Comparison of ENCODE assay signal across 22 cellular contexts in the genomic region with DNA sequence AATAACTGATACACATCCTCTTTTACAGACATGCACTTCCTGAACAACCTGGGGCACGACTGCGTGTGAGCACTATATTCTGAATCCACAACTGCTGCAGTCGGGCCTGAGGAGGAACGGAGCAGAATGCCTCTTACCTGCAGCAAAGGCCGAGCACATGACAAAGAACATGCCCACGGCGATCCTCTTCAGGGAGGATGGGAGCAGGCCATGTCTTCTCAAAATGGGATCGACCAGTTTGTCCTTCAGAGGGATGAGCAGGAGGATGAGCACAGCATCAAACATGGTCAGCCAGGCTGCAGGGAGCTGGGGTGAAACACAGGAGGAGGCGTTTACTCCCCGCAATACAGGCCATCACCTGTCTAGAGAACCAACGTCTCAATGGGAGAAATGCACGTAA. TPM values are rescaled to one million over a fixed set of nuclear protein-coding genes. Genes with fewer than 3 reads are reported as not detected.
A peak's percentile ranks its signal among the peaks of the same experiment; 100 is the strongest.
DNase-seq lines count a peak whose midpoint lies in the region; ATAC-seq and TF ChIP-seq lines count a peak whose summit lies in the region.
"Had no signal": no experiment of that assay in that cellular context is flagged by ENCODE, and none has a peak within 500 bp of the region (broad histone marks: within the 10 kb centered on the region; RNA-seq: fewer than 3 reads in every experiment).

No MANE protein-coding gene starts in this region.

- 84 to 87% (median 87%) methylated on average over 12 of the region's 12 CpGs for WGBS in psoas muscle, 3 donors

- H3K27ac ChIP-seq in right atrium auricular region (peak overlapping the region; percentile 28 to 91), psoas muscle (peak overlapping the region; percentile 95)
- H3K27ac ChIP-seq: Peyer's patch had no signal

- H3K36me3 Mint-ChIP-seq in effector memory CD8-positive, alpha-beta T cell (ENCODE audit: insufficient read depth) = peaks cover 77% of the 10 kb centered on the region

- H3K27ac Mint-ChIP-seq in effector memory CD8-positive, alpha-beta T cell = peak overlapping the region; percentile 74 to 96

- H3K27me3 Mint-ChIP-seq in effector memory CD8-positive, alpha-beta T cell = no peaks in the 10 kb centered on the region
- H3K27me3 Mint-ChIP-seq: CD4-positive, alpha-beta T cell had no signal

- no peak for ATAC-seq in Right ventricle myocardium inferior
- ATAC-seq in effector memory CD8-positive, alpha-beta T cell (replicated peaks) = no peak
- ATAC-seq in psoas muscle = no peak
- no peak for ATAC-seq in HG02870 (IDR thresholded peaks at IDR 0.05; ENCODE audit: unreplicated experiment)

- no peaks in the 10 kb centered on the region for H3K9me3 ChIP-seq in right atrium auricular region
- no peaks in the 10 kb centered on the region for H3K9me3 ChIP-seq in psoas muscle
- H3K9me3 ChIP-seq: BE2C, Peyer's patch had no signal

- peaks cover 0 to 29% of the 10 kb centered on the region in 2 donors for H3K4me1 ChIP-seq in right atrium auricular region
- peaks cover 55% of the 10 kb centered on the region for H3K4me1 ChIP-seq in psoas muscle
- H3K4me1 ChIP-seq: BE2C had no signal

- intact Hi-C loops in Right ventricle myocardium inferior (cut with DNase I) = no loop called here
- intact Hi-C loops in psoas muscle (cut with DNase I) = no loop called here

- DNase-seq in right atrium auricular region (ENCODE audit: low spot score) (no peak), Right ventricle myocardium inferior (ENCODE audit: missing footprints) (no peak), psoas muscle (no peak), NCI-H2227 (lab: John Stamatoyannopoulos, UW; ENCODE audit: unreplicated experiment) (no peak), HuH-7 (ENCODE audit: low spot score) (no peak), NCI-H82 treated with DMSO at 0.1 percent for 48 hours (lab: John Stamatoyannopoulos, UW; ENCODE audit: unreplicated experiment) (no peak)
- DNase-seq in effector memory CD8-positive, alpha-beta T cell = no peak
- DNase-seq: 8988T; BE2C; CD4-positive, alpha-beta T cell; DMS153; GF-D8; KBM-7; NCI-H1105; NCI-H2081; NCI-H2171 treated with DMSO at 0.1 percent for 48 hours; NCI-H446 treated with DMSO at 0.1 percent for 48 hours; NCI-H69; NK-92 treated with Interleukin-12 subunit alpha and Interleukin-12 subunit beta, amount 100 ng/mL, for 24 hours; Peyer's patch; Right ventricle myocardium superior had no signal

- no peaks in the 10 kb centered on the region for H3K9me3 Mint-ChIP-seq in effector memory CD8-positive, alpha-beta T cell
- H3K9me3 Mint-ChIP-seq: CD4-positive, alpha-beta T cell had no signal

- H3K4me1 Mint-ChIP-seq in effector memory CD8-positive, alpha-beta T cell (ENCODE audit: low read depth in 2 of 2) = peaks cover 31 to 57% of the 10 kb centered on the region in 2 donors

- no peak overlapping the region for H3K4me3 Mint-ChIP-seq in effector memory CD8-positive, alpha-beta T cell
- H3K4me3 Mint-ChIP-seq: CD4-positive, alpha-beta T cell had no signal

- no peaks in the 10 kb centered on the region for H3K27me3 ChIP-seq in right atrium auricular region
- H3K27me3 ChIP-seq in psoas muscle (ENCODE audit: insufficient read depth in 3 of 3, low read length in 2 of 3) = no peaks in the 10 kb centered on the region
- H3K27me3 ChIP-seq: BE2C, Peyer's patch had no signal

- no peak for TF ChIP-seq CTCF in right atrium auricular region (IDR thresholded peaks at IDR 0.05)
- TF ChIP-seq CTCF in psoas muscle (IDR thresholded peaks at IDR 0.05) = no peak

- H3K36me3 ChIP-seq in right atrium auricular region (peaks cover 30% of the 10 kb centered on the region), psoas muscle (ENCODE audit: insufficient read depth in 1 of 2, low read depth in 1 of 2) (peaks cover 0 to 38% of the 10 kb centered on the region in 2 donors)

- H3K4me3 ChIP-seq in right atrium auricular region = no peak overlapping the region
- no peak overlapping the region for H3K4me3 ChIP-seq in psoas muscle
- H3K4me3 ChIP-seq: Peyer's patch had no signal

RNA-seq across cellular contexts. Expression of a gene that starts 15.1 kb away (rescaled TPM):
- 10 to 100 TPM; 24.1 to 24.3 TPM for total RNA-seq in right atrium auricular region
- 16.3 TPM for total RNA-seq in Right ventricle myocardium inferior
- 10 to 100 TPM; 21.9 to 54.0 (median 31.9) TPM for total RNA-seq in psoas muscle
- polyA plus RNA-seq in psoas muscle = 10 to 100 TPM; 26.9 to 39.7 (median 30.2) TPM

RNA-seq across cellular contexts. Expression of a gene that starts 44.6 kb away (rescaled TPM):
- total RNA-seq in right atrium auricular region (under 1 TPM in 1 of 2 donors, not detected in 1; 0.20 TPM), Right ventricle myocardium inferior (0.68 TPM), psoas muscle (1 to 10 TPM in 3 of 4 donors, under 1 TPM in 1; 0.32 to 3.1 (median 2.0) TPM)
- under 1 TPM; 0.51 to 0.95 (median 0.60) TPM for polyA plus RNA-seq in psoas muscle
- total RNA-seq: Peyer's patch had no signal
